ENCODE assay signal across 8 cellular contexts in genomic region chr12:49644620-49644994, GRCh38. TPM values are rescaled to one million over a fixed set of nuclear protein-coding genes. Genes with fewer than 3 reads are reported as not detected.
DNase-seq lines count a peak whose midpoint lies in the region; ATAC-seq and TF ChIP-seq lines count a peak whose summit lies in the region.

No MANE protein-coding gene starts in this region.

- H3K79me2 ChIP-seq in DOHH2 (ENCODE audit: control insufficient read depth, low read length) (no peaks in the 10 kb centered on the region), KMS-11 (ENCODE audit: insufficient read depth, low read depth) (no peaks in the 10 kb centered on the region)

- POLR2A ChIA-PET in RWPE1 (lab: Yijun Ruan, JAX; ENCODE audit: low non-redundant PET), result no interaction called here

- no peak overlapping the region for H3K27ac ChIP-seq in DOHH2 (ENCODE audit: low read depth, low read length)
- no peak overlapping the region for H3K27ac ChIP-seq in KMS-11
- peak overlapping the region; percentile 82 for H3K27ac ChIP-seq in RWPE1
- peak overlapping the region; percentile 66 for H3K27ac ChIP-seq in temporal lobe (ENCODE audit: low read depth, low read length)

- H3K9ac ChIP-seq in KMS-11, result peak overlapping the region; percentile 18; the same call in 1 of the 2 replicates

- H3K36me3 ChIP-seq in DOHH2 (ENCODE audit: control insufficient read depth, low read length), result peaks cover 14% of the 10 kb centered on the region
- H3K36me3 ChIP-seq in KMS-11 (ENCODE audit: insufficient read depth), result no peaks in the 10 kb centered on the region

- no peaks in the 10 kb centered on the region for H3K9me2 ChIP-seq in DOHH2 (replicated peaks; ENCODE audit: control insufficient read depth, low read length)

- H3K4me1 ChIP-seq in DOHH2 (ENCODE audit: control insufficient read depth, low read length) (peaks cover 18% of the 10 kb centered on the region), KMS-11 (ENCODE audit: low read depth, poor library complexity, severe bottlenecking) (peaks cover 21% of the 10 kb centered on the region)

- H3K4me3 ChIP-seq in DOHH2 (ENCODE audit: low read length) (no peak overlapping the region), KMS-11 (IDR thresholded peaks at IDR 0.05; ENCODE audit: insufficient read depth, low read depth, low read length) (no peak overlapping the region), foreskin fibroblast (ENCODE audit: low read depth in 1 of 2, low read length in 2 of 2) (no peak overlapping the region)

- CTCF ChIA-PET in RWPE1 (lab: Yijun Ruan, JAX), result interaction anchor here (0.5 to 2.4 kb wide), 5 partner anchors 60 to 287 kb away, joined by 3 to 18 read pairs (median 5); partner anchors contain the start of gene FMNL3

- TF ChIP-seq CTCF in DOHH2 (IDR thresholded peaks at IDR 0.05; ENCODE audit: low read depth, low read length, poor library complexity, severe bottlenecking), result peak; percentile 95
- TF ChIP-seq CTCF in KMS-11 (conservative IDR thresholded peaks at IDR 0.05; ENCODE audit: low read depth, low read length), result peak; percentile 98
- peak; percentile 77 for TF ChIP-seq CTCF in RWPE1 (conservative IDR thresholded peaks at IDR 0.05; ENCODE audit: low read depth)
- peak; percentile 95 for TF ChIP-seq CTCF in foreskin fibroblast (IDR thresholded peaks at IDR 0.05; ENCODE audit: low read depth, low read length)

- H3K9me3 ChIP-seq in DOHH2 (ENCODE audit: control insufficient read depth, insufficient read depth, low read length), result no peaks in the 10 kb centered on the region

- no peak overlapping the region for H2AFZ ChIP-seq in KMS-11 (ENCODE audit: low read depth)

- H3F3A ChIP-seq in DOHH2 (ENCODE audit: control insufficient read depth, insufficient read depth), result no peaks in the 10 kb centered on the region

- H4K20me1 ChIP-seq in DOHH2 (ENCODE audit: control insufficient read depth, insufficient read depth, low read depth, low read length), result no peaks in the 10 kb centered on the region
- no peaks in the 10 kb centered on the region for H4K20me1 ChIP-seq in KMS-11 (ENCODE audit: insufficient read depth)

- DNase-seq in RWPE1 (ENCODE audit: low spot score), result peak; percentile 69
- DNase-seq in activated effector memory CD4-positive, alpha-beta T cell treated with Interleukin-2 at 50 U/mL for 16 hours, result peak; percentile 68
- peak; percentile 69 to 91 for DNase-seq in foreskin fibroblast
- DNase-seq in occipital lobe (lab: John Stamatoyannopoulos, UW), result peak; percentile 49

- ATAC-seq in HG02852 (IDR thresholded peaks at IDR 0.05; ENCODE audit: unreplicated experiment), result no peak

- H3K27me3 ChIP-seq in DOHH2 (ENCODE audit: control insufficient read depth, low read length), result no peaks in the 10 kb centered on the region
- no peaks in the 10 kb centered on the region for H3K27me3 ChIP-seq in KMS-11 (ENCODE audit: insufficient read depth, low read depth)

- 0 out of 2 replicates have a peak overlapping the region, but pooled peaks have one; percentile 1 for H3K4me2 ChIP-seq in DOHH2 (ENCODE audit: low read length)
- no peak overlapping the region for H3K4me2 ChIP-seq in KMS-11

RNA-seq across cellular contexts. Expression of gene PRPF40B, which starts 21.2 kb away (rescaled TPM):
- 15.0 TPM for total RNA-seq in occipital lobe
- total RNA-seq in temporal lobe, result 13.8 TPM

RNA-seq across cellular contexts. Expression of gene FAM186B, which starts 39.2 kb away (rescaled TPM):
- total RNA-seq in occipital lobe (not detected), temporal lobe (not detected)

Comparison
In these comparisons a context has a peak if more than half of its experiments do, and no peak if none do; other contexts are left out.
1. H3K27ac ChIP-seq: peak in RWPE1 (single experiment) and temporal lobe (single experiment); none in DOHH2 (single experiment) and KMS-11 (single experiment).
2. Peak in every context shown above with its lines, with median percentiles within 50 percentile points of each other: CTCF ChIP-seq and DNase-seq.